ENCODE assay signal across 16 cellular contexts in the genomic region with DNA sequence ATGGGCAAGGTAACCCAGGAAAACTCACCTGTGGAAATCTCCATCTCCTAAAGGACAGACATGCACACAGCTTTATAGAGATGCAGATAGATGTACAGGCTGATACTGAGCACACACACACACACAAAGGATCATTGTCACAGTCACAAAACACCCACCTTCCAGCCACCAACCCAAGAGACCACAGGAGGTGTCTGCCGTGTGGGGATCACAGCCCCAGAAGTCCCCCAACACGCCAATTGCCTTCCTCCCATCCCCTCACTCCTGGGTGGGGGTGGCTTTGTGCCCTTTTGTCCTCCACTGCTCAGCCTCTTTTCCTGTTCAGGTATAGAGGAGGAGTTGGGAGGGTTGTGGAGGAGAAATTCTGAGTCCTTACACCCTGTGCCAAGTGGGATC. TPM values are rescaled to one million over a fixed set of nuclear protein-coding genes. Genes with fewer than 3 reads are reported as not detected.
DNase-seq lines count a peak whose midpoint lies in the region; ATAC-seq and TF ChIP-seq lines count a peak whose summit lies in the region.
"Had no signal": no experiment of that assay in that cellular context is flagged by ENCODE, and none has a peak within 500 bp of the region (broad histone marks: within the 10 kb centered on the region; RNA-seq: fewer than 3 reads in every experiment).

No MANE protein-coding gene starts in this region.

- H3K4me3 Mint-ChIP-seq in activated naive CD4-positive, alpha-beta T cell treated with anti-CD3 and anti-CD28 coated beads for 36 hours, result no peak overlapping the region

- no peaks in the 10 kb centered on the region for H4K20me1 ChIP-seq in PC-3 (ENCODE audit: low read length)

- no peak; the same call in 1 of the 2 replicates for ATAC-seq in PC-3

- 66 to 84% methylated on average over 2 of the region's 2 CpGs for WGBS in lower leg skin, 2 donors

- no peak for TF ChIP-seq CTCF in PC-3 (conservative IDR thresholded peaks at IDR 0.05; ENCODE audit: low read depth, low read length)
- TF ChIP-seq CTCF in lower leg skin (IDR thresholded peaks at IDR 0.05), result no peak
- no peak for TF ChIP-seq CTCF in uterus (IDR thresholded peaks at IDR 0.05)

- no peak overlapping the region; the same call in 1 of the 2 replicates for H3K4me3 ChIP-seq in PC-3 (ENCODE audit: low read length)
- no peak overlapping the region for H3K4me3 ChIP-seq in lower leg skin (ENCODE audit: low read depth, poor library complexity, severe bottlenecking)
- H3K4me3 ChIP-seq in uterus, result no peak overlapping the region
- H3K4me3 ChIP-seq: BLaER1, SJSA1 had no signal

- H3K9me3 ChIP-seq in PC-3 (ENCODE audit: low read length), result no peaks in the 10 kb centered on the region
- H3K9me3 ChIP-seq in uterus, result no peaks in the 10 kb centered on the region
- H3K9me3 ChIP-seq: heart left ventricle had no signal

- H3K4me2 ChIP-seq in PC-3 (ENCODE audit: low read length), result peak overlapping the region; percentile 83

- H3K27me3 ChIP-seq in PC-3 (ENCODE audit: low read length) (peaks cover 29% of the 10 kb centered on the region), uterus (peaks cover 21 to 31% of the 10 kb centered on the region in 2 donors)

- no TSS peak for BruUV-seq in PC-3 (replicated peaks; lab: Mats Ljungman, UMichigan)

- intact Hi-C loops in activated naive CD4-positive, alpha-beta T cell treated with anti-CD3 and anti-CD28 coated beads for 36 hours (cut with micrococcal nuclease), result loop anchor here (1.0 kb wide), 5 partner anchors 227 to 606 kb away; no protein-coding TSS in a partner anchor
- intact Hi-C loops in PC-3 (cut with micrococcal nuclease) (loop anchor here (1.0 to 5.0 kb wide), 8 partner anchors 217 to 606 kb away; no protein-coding TSS in a partner anchor), lower leg skin (cut with DNase I; ENCODE audit: low total_unique reads) (loop anchor here (5.0 to 10.0 kb wide), 3 partner anchors 229 to 604 kb away; no protein-coding TSS in a partner anchor), uterus (cut with DNase I; ENCODE audit: low total_unique reads) (loop anchor here (5.0 kb wide), 1 partner anchor 604 kb away; no protein-coding TSS in a partner anchor)

- H3K27ac Mint-ChIP-seq in activated naive CD4-positive, alpha-beta T cell treated with anti-CD3 and anti-CD28 coated beads for 36 hours, result no peak overlapping the region
- H3K27ac Mint-ChIP-seq: H9 had no signal

- H3K27me3 Mint-ChIP-seq in activated naive CD4-positive, alpha-beta T cell treated with anti-CD3 and anti-CD28 coated beads for 36 hours (ENCODE audit: low read depth), result peaks cover 57% of the 10 kb centered on the region

- POLR2A ChIA-PET in PC-3 (lab: Charles Lee; ENCODE audit: unreplicated experiment), result interaction anchor here (0.6 kb wide), 1 partner anchor 126 kb away, joined by 4 read pairs; no protein-coding TSS in a partner anchor

- peaks cover 32% of the 10 kb centered on the region for H3K4me1 Mint-ChIP-seq in activated naive CD4-positive, alpha-beta T cell treated with anti-CD3 and anti-CD28 coated beads for 36 hours (ENCODE audit: low read depth)

- no peak overlapping the region for H3K27ac ChIP-seq in PC-3 (ENCODE audit: low read length)
- H3K27ac ChIP-seq in uterus, result no peak overlapping the region
- H3K27ac ChIP-seq: BLaER1, brain microvascular endothelial cell, foreskin keratinocyte, heart left ventricle, SJSA1 had no signal

- H3K36me3 ChIP-seq in PC-3 (ENCODE audit: low read depth, low read length), result no peaks in the 10 kb centered on the region
- no peaks in the 10 kb centered on the region for H3K36me3 ChIP-seq in uterus
- H3K36me3 ChIP-seq: BLaER1, brain microvascular endothelial cell, heart left ventricle, SJSA1 had no signal

- H3K9me2 ChIP-seq in PC-3 (replicated peaks; ENCODE audit: low read length), result no peaks in the 10 kb centered on the region

- H2AFZ ChIP-seq in PC-3 (ENCODE audit: low read length), result no peak overlapping the region; the same call in 1 of the 2 replicates

- H3F3A ChIP-seq in PC-3 (ENCODE audit: low read length, unreplicated experiment), result no peaks in the 10 kb centered on the region

- H3K4me1 ChIP-seq in PC-3 (ENCODE audit: insufficient read depth, low read length), result peaks cover 21% of the 10 kb centered on the region
- peaks cover 0 to 27% of the 10 kb centered on the region in 2 donors for H3K4me1 ChIP-seq in uterus

- H3K9ac ChIP-seq in PC-3 (ENCODE audit: low read length), result no peak overlapping the region
- H3K9ac ChIP-seq: BLaER1 had no signal

- H3K36me3 Mint-ChIP-seq in activated naive CD4-positive, alpha-beta T cell treated with anti-CD3 and anti-CD28 coated beads for 36 hours (ENCODE audit: low read depth), result no peaks in the 10 kb centered on the region
- H3K36me3 Mint-ChIP-seq: T-cell had no signal

- TF ChIP-seq POLR2A in lower leg skin (IDR thresholded peaks at IDR 0.05) (no peak), uterus (IDR thresholded peaks at IDR 0.05) (no peak)

- DNase-seq in activated naive CD4-positive, alpha-beta T cell treated with Interleukin-2 at 50 U/mL for 16 hours, result peak; percentile 1
- no peak for DNase-seq in activated naive CD4-positive, alpha-beta T cell treated with anti-CD3 and anti-CD28 coated beads for 36 hours
- no peak for DNase-seq in PC-3
- DNase-seq in lower leg skin (ENCODE audit: low spot score in 2 of 2), result peak; percentile 10 to 66
- peak; percentile 3 to 4 for DNase-seq in uterus
- DNase-seq in HCEC 1CT, result no peak
- DNase-seq in activated CD4-positive, CD25-positive, alpha-beta regulatory T cell (lab: John Stamatoyannopoulos, UW), result no peak

- CTCF ChIA-PET in activated naive CD4-positive, alpha-beta T cell treated with anti-CD3 and anti-CD28 coated beads for 36 hours (lab: Charles Lee), result interaction anchor here (0.8 to 2.8 kb wide), 13 partner anchors 13 to 604 kb away, joined by 3 to 33 read pairs (median 3); no protein-coding TSS in a partner anchor
- CTCF ChIA-PET in PC-3 (lab: Charles Lee), result interaction anchor here (1.0 to 1.7 kb wide), 9 partner anchors 13 to 429 kb away, joined by 3 to 47 read pairs (median 7); no protein-coding TSS in a partner anchor

- H3K79me2 ChIP-seq in PC-3 (ENCODE audit: low read length), result no peaks in the 10 kb centered on the region

- no peaks in the 10 kb centered on the region for H3K9me3 Mint-ChIP-seq in activated naive CD4-positive, alpha-beta T cell treated with anti-CD3 and anti-CD28 coated beads for 36 hours
- H3K9me3 Mint-ChIP-seq: activated CD4-positive, alpha-beta memory T cell treated with anti-CD3 and anti-CD28 coated beads, Interleukin-2, amount 10 ng/mL, durations not matched to agents 7 days and 5 days; stimulated activated naive CD8-positive, alpha-beta T cell treated with anti-CD3 and anti-CD28 coated beads, Interleukin-15, Interleukin-2, amounts not matched to agents 100 ng/mL and 50 ng/mL, for 24 hours; T-cell had no signal

RNA-seq across cellular contexts. Expression of a gene that starts 3.3 kb away (rescaled TPM):
- total RNA-seq in activated naive CD4-positive, alpha-beta T cell treated with anti-CD3 and anti-CD28 coated beads for 36 hours, result not detected
- total RNA-seq in PC-3 (2014; rRNA removed) (1.6 and 3.9 TPM in 2 replicates), lower leg skin (10 to 100 TPM; 51.6 to 93.0 (median 73.6) TPM), uterus (1 to 10 TPM in 2 of 4 donors, under 1 TPM in 1, not detected in 1; 0.59 to 6.5 (median 1.4) TPM)
- total RNA-seq: activated CD4-positive, alpha-beta memory T cell treated with anti-CD3 and anti-CD28 coated beads, Interleukin-2, amount 10 ng/mL, durations not matched to agents 7 days and 5 days had no signal

Comparison
In these comparisons a context has a peak if more than half of its experiments do, and no peak if none do; other contexts are left out.
1. DNase-seq: peak in activated naive CD4-positive, alpha-beta T cell treated with Interleukin-2 at 50 U/mL for 16 hours (single experiment), lower leg skin (2 of 2) and uterus (2 of 2); none in activated naive CD4-positive, alpha-beta T cell treated with anti-CD3 and anti-CD28 coated beads for 36 hours (single experiment), PC-3 (single experiment), HCEC 1CT (single experiment) and activated CD4-positive, CD25-positive, alpha-beta regulatory T cell (0 of 4).
2. RNA of a gene that starts 3.3 kb away (total RNA-seq): 51.6 to 93.0 TPM in lower leg skin; 1.6 to 3.9 TPM in PC-3, 0.59 to 6.5 TPM in uterus and not detected in activated naive CD4-positive, alpha-beta T cell treated with anti-CD3 and anti-CD28 coated beads for 36 hours; every median in the first group is over 4 times any median in the second.